In the genomic region with DNA sequence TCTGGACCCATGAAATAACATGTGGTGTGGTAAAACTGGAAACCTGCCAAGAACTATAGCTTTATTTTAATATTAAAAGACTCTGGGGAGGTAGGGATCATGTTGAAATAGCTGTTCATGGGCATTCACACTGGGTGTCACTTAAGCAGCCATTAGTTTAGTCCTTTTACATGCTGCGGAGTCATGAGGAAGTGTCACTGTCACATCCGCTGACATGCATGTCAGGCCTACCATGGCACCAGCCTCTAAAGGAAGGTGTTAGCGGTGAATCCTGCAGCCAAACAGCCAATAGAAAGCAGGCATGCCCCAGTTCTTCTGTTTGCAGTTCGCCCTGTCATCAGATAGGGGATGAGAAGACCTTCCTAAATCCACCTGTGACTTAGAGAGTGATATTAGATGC, we compare ENCODE assay signal across 24 cellular contexts.
DNase-seq lines count a peak whose midpoint lies in the region; ATAC-seq, FAIRE-seq and TF ChIP-seq lines count a peak whose summit lies in the region.
"Had no signal": no experiment of that assay in that cellular context is flagged by ENCODE, and none has a peak within 500 bp of the region (broad histone marks: within the 10 kb centered on the region; RNA-seq: fewer than 3 reads in every experiment).

No MANE protein-coding gene starts in this region.

- CTCF ChIA-PET in K562 (lab: Yijun Ruan, JAX; ENCODE audit: low intra/inter-chr PET ratio), result no interaction called here

- no peaks in the 10 kb centered on the region for H3K9me3 Mint-ChIP-seq in mesothelial cell of epicardium
- H3K9me3 Mint-ChIP-seq: CD4-positive, alpha-beta T cell; CD8-positive, alpha-beta memory T cell; H9 had no signal

- TF ChIP-seq POLR2A in K562 (conservative IDR thresholded peaks at IDR 0.05), result no peak

- TF ChIP-seq EP300 in K562 (IDR thresholded peaks at IDR 0.05; ENCODE audit: low read length) (no peak), neural cell (conservative IDR thresholded peaks at IDR 0.05; ENCODE audit: poor library complexity, severe bottlenecking) (peak; percentile 80)

- H3K27me3 ChIP-seq in K562 (ENCODE audit: control insufficient read depth in 2 of 2, insufficient read depth in 2 of 2, low read length in 2 of 2) (no peaks in the 10 kb centered on the region; a peak in 1 of 5 replicates), neural cell (ENCODE audit: insufficient read depth, low read depth, low read length) (no peaks in the 10 kb centered on the region)
- H3K27me3 ChIP-seq: BE2C; BLaER1 treated with 17β-estradiol and CSF1 and Interleukin-3, amounts not matched to agents 10 nM and 100 nM had no signal

- H3K9me2 ChIP-seq in neural cell (ENCODE audit: insufficient read depth, low read length), result no peaks in the 10 kb centered on the region

- no peak overlapping the region for H2AFZ ChIP-seq in K562 (ENCODE audit: low read depth, low read length)
- H2AFZ ChIP-seq in neural cell (ENCODE audit: low read depth, low read length), result no peak overlapping the region

- peak overlapping the region; percentile 8 for H3K27ac Mint-ChIP-seq in mesothelial cell of epicardium
- H3K27ac Mint-ChIP-seq: CD4-positive, alpha-beta T cell; CD8-positive, alpha-beta memory T cell had no signal

- DNase-seq in DMS 273 (lab: John Stamatoyannopoulos, UW; ENCODE audit: unreplicated experiment), result peak; percentile 10
- DNase-seq in DMS 273 treated with DMSO at 0.1 percent for 48 hours (lab: John Stamatoyannopoulos, UW), result no peak
- DNase-seq in K562 (ENCODE audit: extremely low read depth in 1 of 4, low spot score in 3 of 4), result no peak
- DNase-seq in mesothelial cell of epicardium (ENCODE audit: low spot score in 2 of 2, unreplicated experiment in 2 of 2), result no peak
- DNase-seq in activated naive CD4-positive, alpha-beta T cell treated with Interleukin-2 at 50 U/mL for 16 hours, result no peak
- DNase-seq: ACHN; AML-193; BE2C; CD4-positive, alpha-beta T cell; CD8-positive, alpha-beta memory T cell; DMS153; DND-41; H9 had no signal

- no peak for FAIRE-seq in K562 (lab: Jason Lieb, UNC)
- FAIRE-seq: A204.1, D721Med, G401.6, GM12892 had no signal

- TF ChIP-seq CTCF in K562 (IDR thresholded peaks at IDR 0.05 in 2 of 3, conservative IDR thresholded peaks at IDR 0.05 in 1 of 3; ENCODE audit: insufficient read depth in 2 of 3, low read depth in 1 of 3, low read length in 3 of 3), result no peak
- TF ChIP-seq CTCF in mesothelial cell of epicardium (IDR thresholded peaks at IDR 0.05; ENCODE audit: unreplicated experiment), result no peak
- no peak for TF ChIP-seq CTCF in neural cell (IDR thresholded peaks at IDR 0.05; ENCODE audit: poor library complexity, severe bottlenecking)

- in situ Hi-C loops in K562 (cut with MboI), result no loop called here

- H3F3A ChIP-seq in neural cell (ENCODE audit: insufficient read depth, low read length, poor library complexity, severe bottlenecking), result no peaks in the 10 kb centered on the region

- H3K9me3 ChIP-seq in K562 (replicated peaks; ENCODE audit: control insufficient read depth, insufficient read depth, low read depth, low read length) (no peaks in the 10 kb centered on the region), neural cell (ENCODE audit: low read length) (no peaks in the 10 kb centered on the region)
- H3K9me3 ChIP-seq: BE2C had no signal

- H3K4me1 ChIP-seq in K562 (replicated peaks in 1 of 2; ENCODE audit: control insufficient read depth in 2 of 2, insufficient read depth in 2 of 2, low read length in 2 of 2), result no peaks in the 10 kb centered on the region
- H3K4me1 ChIP-seq: BE2C had no signal

- peaks cover 82% of the 10 kb centered on the region for H3K4me1 Mint-ChIP-seq in mesothelial cell of epicardium
- H3K4me1 Mint-ChIP-seq: CD8-positive, alpha-beta memory T cell had no signal

- no TSS peak for BruUV-seq in K562 (replicated peaks; lab: Mats Ljungman, UMichigan)

- H4K20me1 ChIP-seq in K562 (replicated peaks; ENCODE audit: control insufficient read depth, insufficient read depth, low read length), result no peaks in the 10 kb centered on the region
- H4K20me1 ChIP-seq in neural cell (ENCODE audit: insufficient read depth), result no peaks in the 10 kb centered on the region
- H4K20me1 ChIP-seq: BLaER1 treated with 17β-estradiol and CSF1 and Interleukin-3, amounts not matched to agents 10 nM and 100 nM had no signal

- POLR2A ChIA-PET in K562 (lab: Yijun Ruan, JAX), result no interaction called here

- H3K4me2 ChIP-seq in K562 (ENCODE audit: insufficient read depth, low read length) (no peak overlapping the region), neural cell (ENCODE audit: low read length) (no peak overlapping the region)

- H3K27me3 Mint-ChIP-seq in mesothelial cell of epicardium (ENCODE audit: low read depth), result no peaks in the 10 kb centered on the region
- H3K27me3 Mint-ChIP-seq: CD4-positive, alpha-beta T cell had no signal

- H3K36me3 ChIP-seq in K562 (ENCODE audit: control insufficient read depth, insufficient read depth, low read length), result no peaks in the 10 kb centered on the region
- H3K36me3 ChIP-seq in neural cell (ENCODE audit: insufficient read depth, low read length), result no peaks in the 10 kb centered on the region
- H3K36me3 ChIP-seq: BE2C had no signal

- no peak overlapping the region for H3K9ac ChIP-seq in K562 (ENCODE audit: insufficient read depth in 1 of 2, low read depth in 2 of 2, low read length in 2 of 2)
- H3K9ac ChIP-seq in neural cell (ENCODE audit: low read length), result no peak overlapping the region
- H3K9ac ChIP-seq: BLaER1 treated with 17β-estradiol and CSF1 and Interleukin-3, amounts not matched to agents 10 nM and 100 nM had no signal

- H3K36me3 Mint-ChIP-seq in mesothelial cell of epicardium, result peaks cover 1% of the 10 kb centered on the region
- H3K36me3 Mint-ChIP-seq: CD14-positive monocyte; CD8-positive, alpha-beta memory T cell had no signal

- no peak for TF ChIP-seq RAD21 in K562 (CRISPR knock-in tag; conservative IDR thresholded peaks at IDR 0.05 in 1 of 2, IDR thresholded peaks at IDR 0.05 in 1 of 2)
- no peak for TF ChIP-seq RAD21 in neural cell (conservative IDR thresholded peaks at IDR 0.05)

- H3K79me2 ChIP-seq in K562 (ENCODE audit: control insufficient read depth, insufficient read depth, low read length) (no peaks in the 10 kb centered on the region), neural cell (replicated peaks; ENCODE audit: insufficient read depth, low read length) (no peaks in the 10 kb centered on the region)

- ATAC-seq in K562 (no peak), HG03196 (IDR thresholded peaks at IDR 0.05; ENCODE audit: unreplicated experiment) (no peak), GM19351 (IDR thresholded peaks at IDR 0.05; ENCODE audit: unreplicated experiment) (no peak)
- ATAC-seq: HCT116 had no signal

- WGBS in K562 (ENCODE audit: insufficient coverage, low coverage, missing lambda C conversion rate), result 0% methylated on average over 4 of the region's 4 CpGs

- intact Hi-C loops in K562 (cut with micrococcal nuclease), result no loop called here

- no peak overlapping the region for H3K27ac ChIP-seq in K562 (ENCODE audit: extremely low read depth, low read depth, low read length)
- H3K27ac ChIP-seq in neural cell (ENCODE audit: low read length), result no peak overlapping the region
- H3K27ac ChIP-seq: 22Rv1 had no signal

- no peak overlapping the region for H3K4me3 ChIP-seq in K562
- H3K4me3 ChIP-seq in neural cell (ENCODE audit: low read length), result no peak overlapping the region
- H3K4me3 ChIP-seq: BLaER1 treated with 17β-estradiol and CSF1 and Interleukin-3, amounts not matched to agents 10 nM and 100 nM had no signal

- no peak overlapping the region for H3K4me3 Mint-ChIP-seq in mesothelial cell of epicardium
- H3K4me3 Mint-ChIP-seq: CD14-positive monocyte; CD4-positive, alpha-beta T cell; CD8-positive, alpha-beta memory T cell; H9 had no signal

- no peaks in the 10 kb centered on the region for H3K9me1 ChIP-seq in K562 (ENCODE audit: control insufficient read depth, insufficient read depth, low read length)

TF ChIP-seq in K562, 482 proteins besides CTCF, POLR2A, EP300 and RAD21 (continues in another document):
- TF ChIP-seq ETV1 (tag; conservative IDR thresholded peaks at IDR 0.05; ENCODE audit: low read depth) (no peak), ZNF347 (CRISPR knock-in tag; IDR thresholded peaks at IDR 0.05; ENCODE audit: low read depth) (no peak)

TF ChIP-seq in neural cell, 6 proteins besides CTCF, POLR2A, EP300 and RAD21:
- TF ChIP-seq TAF1 (IDR thresholded peaks at IDR 0.05; ENCODE audit: low read depth) (no peak), EZH2 (IDR thresholded peaks at IDR 0.05; ENCODE audit: borderline replicate concordance, insufficient read depth, low read length, poor library complexity, severe bottlenecking) (no peak), SMC3 (conservative IDR thresholded peaks at IDR 0.05; ENCODE audit: poor library complexity) (no peak), POLR2AphosphoS5 (IDR thresholded peaks at IDR 0.05) (peak; percentile 65)
